ENCODE assay signal across 23 cellular contexts in the genomic region with DNA sequence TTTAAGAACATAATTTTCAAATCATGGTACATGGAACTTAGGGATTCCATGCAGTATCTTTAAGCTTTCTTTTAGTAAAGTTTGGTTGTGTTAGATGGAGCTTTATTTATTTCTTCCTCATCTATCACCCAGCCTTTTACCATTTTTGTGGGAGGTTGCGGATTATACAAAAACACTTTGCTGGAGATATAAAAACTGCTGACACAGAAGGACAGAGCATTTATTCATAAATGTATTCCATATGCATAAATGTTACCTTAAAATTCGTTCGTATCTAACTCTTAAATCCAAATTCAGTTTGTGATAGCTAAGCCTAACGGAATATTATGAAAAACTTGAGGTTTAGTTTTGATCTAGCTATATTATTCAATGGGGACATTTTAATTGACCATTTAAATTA.
"Had no signal": no experiment of that assay in that cellular context is flagged by ENCODE, and none has a peak within 500 bp of the region (broad histone marks: within the 10 kb centered on the region; RNA-seq: fewer than 3 reads in every experiment).

No MANE protein-coding gene starts in this region.

- H2AFZ ChIP-seq: hepatocyte had no signal

- H3K27me3 ChIP-seq: dorsolateral prefrontal cortex, esophagus muscularis mucosa, foreskin keratinocyte, gastroesophageal sphincter, heart left ventricle, hepatocyte, left lung had no signal

- H3K36me3 ChIP-seq: left lung had no signal

- H3K4me1 Mint-ChIP-seq: immature natural killer cell; mesothelial cell of epicardium; naive B cell; naive thymus-derived CD8-positive, alpha-beta T cell had no signal

- DNase-seq: dermis blood vessel endothelial cell; dorsolateral prefrontal cortex; effector CD4-positive, alpha-beta T cell; effector memory CD4-positive, alpha-beta T cell; foreskin keratinocyte; heart left ventricle; hypothalamus; immature natural killer cell; left cardiac atrium; left lung; left ventricle myocardium superior; lower lobe of right lung; mesenchymal stem cell; mucosa of descending colon; naive B cell; naive thymus-derived CD8-positive, alpha-beta T cell had no signal

- H3K9me3 Mint-ChIP-seq: immature natural killer cell, mesothelial cell of epicardium, naive B cell had no signal

- H3K9me3 ChIP-seq: esophagus muscularis mucosa, gastroesophageal sphincter, heart left ventricle, left lung, lower lobe of right lung, mucosa of descending colon had no signal

- ATAC-seq: foreskin keratinocyte; gastroesophageal sphincter; heart left ventricle; left cardiac atrium; left lung; left ventricle myocardium superior; lower lobe of right lung; mucosa of descending colon; naive thymus-derived CD8-positive, alpha-beta T cell had no signal

- H3K4me3 ChIP-seq: coronary artery, dorsolateral prefrontal cortex, esophagus muscularis mucosa, gastroesophageal sphincter, heart left ventricle, hepatocyte, left lung, lower lobe of right lung, mucosa of descending colon had no signal

- H3K27ac Mint-ChIP-seq: immature natural killer cell; mesothelial cell of epicardium; naive B cell; naive thymus-derived CD8-positive, alpha-beta T cell had no signal

- H3K4me2 ChIP-seq: hepatocyte had no signal

- H3K27ac ChIP-seq: coronary artery, dorsolateral prefrontal cortex, esophagus muscularis mucosa, foreskin keratinocyte, gastroesophageal sphincter, heart left ventricle, hepatocyte, left lung, lower lobe of right lung had no signal

- FAIRE-seq: endothelial cell of umbilical vein, keratinocyte had no signal

- H3K4me3 Mint-ChIP-seq: immature natural killer cell; mesothelial cell of epicardium; naive B cell; naive thymus-derived CD8-positive, alpha-beta T cell had no signal

- H3K4me1 ChIP-seq: esophagus muscularis mucosa, gastroesophageal sphincter, heart left ventricle, left lung, lower lobe of right lung had no signal

- H3K79me2 ChIP-seq: hepatocyte had no signal

- H3K27me3 Mint-ChIP-seq: naive B cell; naive thymus-derived CD8-positive, alpha-beta T cell had no signal
